10 cellular contexts compared by ENCODE assay signal in genomic region chr2:69601179-69601612, GRCh38. TPM values are rescaled to one million over a fixed set of nuclear protein-coding genes. Genes with fewer than 3 reads are reported as not detected.
DNase-seq lines count a peak whose midpoint lies in the region; ATAC-seq and TF ChIP-seq lines count a peak whose summit lies in the region.
"Had no signal": no experiment of that assay in that cellular context is flagged by ENCODE, and none has a peak within 500 bp of the region (broad histone marks: within the 10 kb centered on the region; RNA-seq: fewer than 3 reads in every experiment).

No MANE protein-coding gene starts in this region.

- no peaks in the 10 kb centered on the region for H3K36me3 ChIP-seq in right atrium auricular region
- no peaks in the 10 kb centered on the region for H3K36me3 ChIP-seq in endodermal cell (ENCODE audit: control insufficient read depth, insufficient read depth, low read length)
- no peaks in the 10 kb centered on the region for H3K36me3 ChIP-seq in MM.1S (replicated peaks; ENCODE audit: insufficient read depth, low read length)

- peaks cover 53% of the 10 kb centered on the region for H3K36me3 Mint-ChIP-seq in activated naive CD8-positive, alpha-beta T cell treated with anti-CD3 and anti-CD28 coated beads, Interleukin-2, amount 10 ng/mL, durations not matched to agents 7 days and 5 days
- H3K36me3 Mint-ChIP-seq in endodermal cell (ENCODE audit: low read depth) = peaks cover 13% of the 10 kb centered on the region

- H3K9me3 Mint-ChIP-seq in activated naive CD8-positive, alpha-beta T cell treated with anti-CD3 and anti-CD28 coated beads, Interleukin-2, amount 10 ng/mL, durations not matched to agents 7 days and 5 days = peaks cover 7% of the 10 kb centered on the region
- H3K9me3 Mint-ChIP-seq in endodermal cell = peaks cover 5% of the 10 kb centered on the region
- H3K9me3 Mint-ChIP-seq: dendritic cell treated with granulocyte-macrophage colony-stimulating factor and Interleukin-4, amounts not matched to agents 40 ng/mL and 50 ng/mL, for 4 days had no signal

- no peaks in the 10 kb centered on the region for H4K20me1 ChIP-seq in MM.1S (ENCODE audit: insufficient read depth, low read length)

- H3K9ac ChIP-seq in endodermal cell (ENCODE audit: extremely low read depth, low read length, poor library complexity, severe bottlenecking) (no peak overlapping the region), MM.1S (ENCODE audit: low read length) (no peak overlapping the region)

- H3K4me1 ChIP-seq in right atrium auricular region (peaks cover 0 to 34% of the 10 kb centered on the region in 2 donors), endodermal cell (ENCODE audit: control insufficient read depth, insufficient read depth, low read length) (peaks cover 6% of the 10 kb centered on the region), MM.1S (ENCODE audit: low read length) (no peaks in the 10 kb centered on the region)

- POLR2A ChIA-PET in activated naive CD8-positive, alpha-beta T cell treated with anti-CD3 and anti-CD28 coated beads, Interleukin-2, amount 10 ng/mL, durations not matched to agents 7 days and 5 days (lab: Charles Lee) = interaction anchor here (1.3 kb wide), 1 partner anchor 43 kb away, joined by 6 read pairs; the partner anchor contains the start of gene AAK1

- 75 to 88% methylated on average over 2 of the region's 2 CpGs for WGBS in endodermal cell (ENCODE audit: insufficient coverage in 1 of 2, insufficient read length in 1 of 2), 2 experiments

- DNase-seq in ACHN (peak; percentile 24), HS-27A (ENCODE audit: low read depth) (peak; percentile 57), right atrium auricular region (ENCODE audit: low spot score) (no peak), anterior cingulate cortex (lab: John Stamatoyannopoulos, UW) (no peak), endodermal cell (no peak), NCI-H526 treated with DMSO at 0.1 percent for 48 hours (lab: John Stamatoyannopoulos, UW) (no peak), MM.1S (no peak)
- DNase-seq in activated naive CD8-positive, alpha-beta T cell treated with anti-CD3 and anti-CD28 coated beads, Interleukin-2, amount 10 ng/mL, durations not matched to agents 7 days and 5 days = no peak

- no peaks in the 10 kb centered on the region for H3K27me3 Mint-ChIP-seq in activated naive CD8-positive, alpha-beta T cell treated with anti-CD3 and anti-CD28 coated beads, Interleukin-2, amount 10 ng/mL, durations not matched to agents 7 days and 5 days
- H3K27me3 Mint-ChIP-seq in endodermal cell (ENCODE audit: insufficient read depth) = no peaks in the 10 kb centered on the region
- H3K27me3 Mint-ChIP-seq: dendritic cell treated with granulocyte-macrophage colony-stimulating factor and Interleukin-4, amounts not matched to agents 40 ng/mL and 50 ng/mL, for 4 days had no signal

- H3K4me3 Mint-ChIP-seq in activated naive CD8-positive, alpha-beta T cell treated with anti-CD3 and anti-CD28 coated beads, Interleukin-2, amount 10 ng/mL, durations not matched to agents 7 days and 5 days = no peak overlapping the region
- H3K4me3 Mint-ChIP-seq in endodermal cell = no peak overlapping the region
- H3K4me3 Mint-ChIP-seq: dendritic cell treated with granulocyte-macrophage colony-stimulating factor and Interleukin-4, amounts not matched to agents 40 ng/mL and 50 ng/mL, for 4 days; neural crest cell had no signal

- H3K9me2 ChIP-seq in MM.1S (replicated peaks; ENCODE audit: insufficient read depth, low read length) = no peaks in the 10 kb centered on the region

- H3K27me3 ChIP-seq in right atrium auricular region (no peaks in the 10 kb centered on the region), endodermal cell (ENCODE audit: control insufficient read depth, insufficient read depth, low read length, poor library complexity, severe bottlenecking) (no peaks in the 10 kb centered on the region), MM.1S (replicated peaks; ENCODE audit: insufficient read depth, low read length) (no peaks in the 10 kb centered on the region)

- no peak overlapping the region for H3K4me2 ChIP-seq in MM.1S (ENCODE audit: low read depth, low read length)

- in situ Hi-C loops in ACHN (cut with HindIII; ENCODE audit: low pct_ligation_motif_present, low pct_unique_long_range_greater_than_20kb, low sequenced_read_pairs) = no loop called here

- H2AFZ ChIP-seq in MM.1S (ENCODE audit: low read length) = no peak overlapping the region

- H3K27ac ChIP-seq in right atrium auricular region (peak overlapping the region; percentile 10 to 48), endodermal cell (ENCODE audit: low read depth, low read length) (no peak overlapping the region), MM.1S (ENCODE audit: low read length) (no peak overlapping the region)

- H3K4me3 ChIP-seq in right atrium auricular region (no peak overlapping the region), endodermal cell (ENCODE audit: low read length) (no peak overlapping the region), MM.1S (ENCODE audit: low read length) (no peak overlapping the region)

- H3F3A ChIP-seq in MM.1S (ENCODE audit: insufficient read depth, low read length) = no peaks in the 10 kb centered on the region

- peak overlapping the region; percentile 11 for H3K27ac Mint-ChIP-seq in activated naive CD8-positive, alpha-beta T cell treated with anti-CD3 and anti-CD28 coated beads, Interleukin-2, amount 10 ng/mL, durations not matched to agents 7 days and 5 days
- H3K27ac Mint-ChIP-seq in endodermal cell = no peak overlapping the region
- H3K27ac Mint-ChIP-seq: dendritic cell treated with granulocyte-macrophage colony-stimulating factor and Interleukin-4, amounts not matched to agents 40 ng/mL and 50 ng/mL, for 4 days had no signal

- TF ChIP-seq CTCF in right atrium auricular region (IDR thresholded peaks at IDR 0.05) (no peak), endodermal cell (conservative IDR thresholded peaks at IDR 0.05) (no peak), MM.1S (IDR thresholded peaks at IDR 0.05; ENCODE audit: low read length) (no peak)

- peak; percentile 41 for ATAC-seq in activated naive CD8-positive, alpha-beta T cell treated with anti-CD3 and anti-CD28 coated beads, Interleukin-2, amount 10 ng/mL, durations not matched to agents 7 days and 5 days (ENCODE audit: low read depth)

- H3K4me1 Mint-ChIP-seq in activated naive CD8-positive, alpha-beta T cell treated with anti-CD3 and anti-CD28 coated beads, Interleukin-2, amount 10 ng/mL, durations not matched to agents 7 days and 5 days = peaks cover 72% of the 10 kb centered on the region
- H3K4me1 Mint-ChIP-seq in endodermal cell = peaks cover 10% of the 10 kb centered on the region

- H3K79me2 ChIP-seq in MM.1S (ENCODE audit: low read length) = peaks cover 13% of the 10 kb centered on the region; the same call in 1 of the 2 replicates

- H3K9me3 ChIP-seq in right atrium auricular region = no peaks in the 10 kb centered on the region
- H3K9me3 ChIP-seq in endodermal cell (ENCODE audit: control insufficient read depth, low read length) = peaks cover 12% of the 10 kb centered on the region
- no peaks in the 10 kb centered on the region for H3K9me3 ChIP-seq in MM.1S (replicated peaks; ENCODE audit: insufficient read depth, low read length)

RNA-seq across cellular contexts. Expression of gene AAK1, which starts 42.3 kb away (rescaled TPM):
- total RNA-seq in activated naive CD8-positive, alpha-beta T cell treated with anti-CD3 and anti-CD28 coated beads, Interleukin-2, amount 10 ng/mL, durations not matched to agents 7 days and 5 days = 100 to 1,000 TPM; 143 to 144 TPM
- total RNA-seq in right atrium auricular region = 10 to 100 TPM; 50.4 to 62.6 TPM
- 10 to 100 TPM; 29.2 to 34.7 TPM for total RNA-seq in endodermal cell
- 21.3 TPM for polyA plus RNA-seq in endodermal cell (2013, experiment 1 of 2)
- polyA plus RNA-seq in endodermal cell (2013, experiment 2 of 2) = 20.5 TPM

Comparison
In these comparisons a context has a peak if more than half of its experiments do, and no peak if none do; other contexts are left out.
1. DNase-seq: peak in ACHN (single experiment) and HS-27A (single experiment); none in activated naive CD8-positive, alpha-beta T cell treated with anti-CD3 and anti-CD28 coated beads, Interleukin-2, amount 10 ng/mL, durations not matched to agents 7 days and 5 days (single experiment), right atrium auricular region (single experiment), anterior cingulate cortex (0 of 58), endodermal cell (single experiment), NCI-H526 treated with DMSO at 0.1 percent for 48 hours (single experiment) and MM.1S (single experiment).
2. H3K27ac ChIP-seq: peak in right atrium auricular region (2 of 2); none in endodermal cell (single experiment) and MM.1S (single experiment).